22 cellular contexts compared by ENCODE assay signal in the genomic region with DNA sequence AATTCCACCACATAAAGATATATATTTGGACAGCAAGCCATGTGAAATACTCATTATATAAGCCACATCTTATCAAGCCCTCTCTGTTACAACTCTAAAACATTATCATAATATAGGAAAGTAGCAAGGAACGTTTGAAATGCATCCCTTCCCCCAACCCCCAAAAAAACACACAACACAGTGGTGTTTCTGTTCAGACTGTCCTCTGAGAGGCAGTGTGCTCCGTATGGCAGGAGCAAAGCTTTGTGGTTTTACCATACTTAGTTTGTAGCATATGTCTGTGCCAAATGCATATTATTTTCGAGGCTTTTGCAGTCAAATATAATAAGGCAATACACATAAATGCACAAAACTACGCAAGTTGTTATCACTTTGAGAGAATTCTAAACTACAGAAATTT.
DNase-seq lines count a peak whose midpoint lies in the region; ATAC-seq and TF ChIP-seq lines count a peak whose summit lies in the region.
"Had no signal": no experiment of that assay in that cellular context is flagged by ENCODE, and none has a peak within 500 bp of the region (broad histone marks: within the 10 kb centered on the region; RNA-seq: fewer than 3 reads in every experiment).

No MANE protein-coding gene starts in this region.

- peaks cover 23 to 56% of the 10 kb centered on the region in 2 experiments for H3K79me1 ChIP-seq in IMR-90 (ENCODE audit: low read depth in 1 of 2, low read length in 2 of 2)

- no peak overlapping the region for H3K4me2 ChIP-seq in IMR-90 (ENCODE audit: low read depth, low read length)
- H3K4me2 ChIP-seq: BLaER1, hepatocyte had no signal

- CTCF ChIA-PET in IMR-90 (lab: Yijun Ruan, JAX), result interaction anchor here (1.0 kb wide), 1 partner anchor 26 kb away, joined by 3 read pairs; no protein-coding TSS in a partner anchor

- TF ChIP-seq POLR2A in IMR-90 (IDR thresholded peaks at IDR 0.05; ENCODE audit: low read depth, low read length) (no peak), prostate gland (IDR thresholded peaks at IDR 0.05) (no peak)

- peak overlapping the region; percentile 13; the same call in 1 of the 3 replicates for H2BK15ac ChIP-seq in IMR-90 (ENCODE audit: low read depth, low read length)

- H3K18ac ChIP-seq in IMR-90 (ENCODE audit: low read depth, low read length), result no peak overlapping the region

- H4K5ac ChIP-seq in IMR-90 (ENCODE audit: low read depth, low read length), result no peak overlapping the region

- WGBS in IMR-90 (ENCODE audit: extremely low coverage in 2 of 2, insufficient read length in 1 of 2), 2 experiments, result no CpG with 5 or more reads among the region's 4 CpGs
- WGBS in mesodermal cell (ENCODE audit: insufficient coverage in 2 of 2), 2 experiments, result 100% methylated on average over 1 of the region's 4 CpGs; no CpG with 5 or more reads in 1 of the 2 experiments
- 80% methylated on average over 4 of the region's 4 CpGs for WGBS in prostate gland

- H2BK5ac ChIP-seq in IMR-90 (ENCODE audit: low read depth, low read length, poor library complexity, severe bottlenecking), result peak overlapping the region; percentile 92

- H2AFZ ChIP-seq in IMR-90 (replicated peaks; ENCODE audit: low read length, poor library complexity), result no peak overlapping the region
- H2AFZ ChIP-seq: hepatocyte had no signal

- TF ChIP-seq CTCF in GM12864 (IDR thresholded peaks at IDR 0.05; ENCODE audit: low read depth, low read length, missing control alignments) (peak; percentile 12), IMR-90 (conservative IDR thresholded peaks at IDR 0.05; ENCODE audit: low read depth, low read length) (no peak), brain microvascular endothelial cell (IDR thresholded peaks at IDR 0.05; ENCODE audit: low read depth, low read length, missing control alignments) (peak; percentile 42), prostate gland (IDR thresholded peaks at IDR 0.05) (no peak)

- dilution Hi-C loops in IMR-90 (cut with HindIII; ENCODE audit: low sequenced_read_pairs, unreplicated experiment), result no loop called here

- no peak overlapping the region for H3K9ac ChIP-seq in IMR-90 (ENCODE audit: low read depth, low read length)
- H3K9ac ChIP-seq: BLaER1 had no signal

- H3K27me3 ChIP-seq in IMR-90 (ENCODE audit: control insufficient read depth, insufficient read depth, low read length) (no peaks in the 10 kb centered on the region), brain microvascular endothelial cell (replicated peaks) (no peaks in the 10 kb centered on the region), prostate gland (replicated peaks; ENCODE audit: insufficient read depth) (no peaks in the 10 kb centered on the region)
- H3K27me3 ChIP-seq: BLaER1, body of pancreas, hepatocyte had no signal

- no peaks in the 10 kb centered on the region for H3K36me3 ChIP-seq in IMR-90 (ENCODE audit: control insufficient read depth, insufficient read depth, low read length)
- H3K36me3 ChIP-seq in brain microvascular endothelial cell (replicated peaks), result no peaks in the 10 kb centered on the region
- no peaks in the 10 kb centered on the region for H3K36me3 ChIP-seq in mesodermal cell (ENCODE audit: control insufficient read depth, insufficient read depth, low read length)
- no peaks in the 10 kb centered on the region for H3K36me3 ChIP-seq in prostate gland

- DNase-seq in GM12864 (ENCODE audit: low read depth), result no peak
- peak; percentile 28 for DNase-seq in IMR-90
- no peak for DNase-seq in brain microvascular endothelial cell
- DNase-seq in prostate gland (ENCODE audit: low spot score), result no peak
- no peak for DNase-seq in NK-92 treated with Interleukin-12 subunit alpha and Interleukin-12 subunit beta, amount 100 ng/mL, for 24 hours (lab: John Stamatoyannopoulos, UW)
- no peak for DNase-seq in NCI-H2029 treated with DMSO at 0.1 percent for 48 hours (lab: John Stamatoyannopoulos, UW)
- DNase-seq: activated CD4-positive, alpha-beta T cell treated with anti-CD3 and anti-CD28 coated beads for 4 hours; activated naive CD4-positive, alpha-beta T cell treated with Interleukin-2 at 50 U/mL for 16 hours; body of pancreas; dermis blood vessel endothelial cell; left cardiac atrium; MM.1S; NCI-H1930; NCI-H510A; small intestine; trophoblast cell had no signal

- H2AK5ac ChIP-seq in IMR-90 (ENCODE audit: low read depth, low read length), result no peak overlapping the region

- no TSS peak for BruUV-seq in IMR-90 (replicated peaks; lab: Mats Ljungman, UMichigan)

- H4K91ac ChIP-seq in IMR-90 (ENCODE audit: insufficient read depth, low read depth, low read length), result peak overlapping the region; percentile 30; the same call in 1 of the 2 replicates

- H3K4me3 ChIP-seq in GM12864 (ENCODE audit: low read depth, low read length), result no peak overlapping the region
- no peak overlapping the region for H3K4me3 ChIP-seq in IMR-90 (ENCODE audit: insufficient read depth, low read depth, low read length)
- no peak overlapping the region for H3K4me3 ChIP-seq in brain microvascular endothelial cell (ENCODE audit: low read depth, low read length)
- H3K4me3 ChIP-seq in mesodermal cell (ENCODE audit: extremely low read depth, insufficient read depth, low read length, poor library complexity, severe bottlenecking), result no peak overlapping the region
- no peak overlapping the region for H3K4me3 ChIP-seq in prostate gland
- H3K4me3 ChIP-seq: BLaER1, body of pancreas, hepatocyte, SK-N-MC had no signal

- H3K14ac ChIP-seq in IMR-90 (replicated peaks; ENCODE audit: low read depth, low read length), result peak overlapping the region; percentile 24; the same call in 1 of the 2 replicates

- no peak overlapping the region for H3K56ac ChIP-seq in IMR-90 (ENCODE audit: extremely low read depth, insufficient read depth, low read length)

- no peaks in the 10 kb centered on the region for H3K9me3 ChIP-seq in IMR-90 (ENCODE audit: control insufficient read depth, insufficient read depth, low read length)
- no peaks in the 10 kb centered on the region for H3K9me3 ChIP-seq in mesodermal cell (ENCODE audit: control insufficient read depth, low read length)
- H3K9me3 ChIP-seq in prostate gland, result no peaks in the 10 kb centered on the region
- H3K9me3 ChIP-seq: BLaER1, body of pancreas had no signal

- peak overlapping the region; percentile 73; the same call in 1 of the 2 replicates for H2BK20ac ChIP-seq in IMR-90 (ENCODE audit: low read depth, low read length)

- TF ChIP-seq RAD21 in IMR-90 (IDR thresholded peaks at IDR 0.05; ENCODE audit: low read length), result no peak; the same call in 1 of the 2 replicates

- H3K4me1 ChIP-seq in IMR-90 (ENCODE audit: control insufficient read depth, insufficient read depth, low read length) (peaks cover 12% of the 10 kb centered on the region), mesodermal cell (ENCODE audit: control insufficient read depth, insufficient read depth, low read length, poor library complexity, severe bottlenecking) (peaks cover 13% of the 10 kb centered on the region), prostate gland (replicated peaks) (no peaks in the 10 kb centered on the region)
- H3K4me1 ChIP-seq: BLaER1 had no signal

- POLR2A ChIA-PET in IMR-90 (lab: Charles Lee; ENCODE audit: unreplicated experiment), result no interaction called here

- intact Hi-C loops in IMR-90 (cut with micrococcal nuclease), result loop anchor here (1.0 kb wide), 1 partner anchor 147 kb away; no protein-coding TSS in a partner anchor
- intact Hi-C loops in prostate gland (cut with DNase I), result no loop called here

- peak overlapping the region; percentile 81 for H3K4ac ChIP-seq in IMR-90 (ENCODE audit: low read depth, low read length)

- H4K20me1 ChIP-seq in IMR-90 (ENCODE audit: insufficient read depth, low read length), result no peaks in the 10 kb centered on the region

- H3K27ac ChIP-seq in IMR-90 (ENCODE audit: insufficient read depth, low read length), result no peak overlapping the region
- H3K27ac ChIP-seq in brain microvascular endothelial cell, result no peak overlapping the region
- H3K27ac ChIP-seq in mesodermal cell (ENCODE audit: low read depth, low read length, severe bottlenecking), result peak overlapping the region; percentile 29
- H3K27ac ChIP-seq in prostate gland, result no peak overlapping the region
- H3K27ac ChIP-seq: BLaER1, body of pancreas, hepatocyte, SK-N-MC had no signal

- no peak overlapping the region for H2AK9ac ChIP-seq in IMR-90 (replicated peaks; ENCODE audit: low read depth, low read length, poor library complexity)

- H3K23ac ChIP-seq in IMR-90 (ENCODE audit: low read depth, low read length), result no peak overlapping the region

- ATAC-seq in IMR-90 (ENCODE audit: low read depth), result 0 out of 2 replicates have a peak, but pooled peaks have one; percentile 9
- ATAC-seq in HG03469 (IDR thresholded peaks at IDR 0.05; ENCODE audit: unreplicated experiment), result no peak
- ATAC-seq: body of pancreas; left cardiac atrium; stimulated activated memory B cell treated with anti-CD40 and anti-IgM and Interleukin-4, amounts not matched to agents 10 μg/mL and 1 μg/mL and 100 μg/mL, for 72 hours had no signal

- peaks cover 4% of the 10 kb centered on the region for H3K9me1 ChIP-seq in IMR-90 (ENCODE audit: insufficient read depth, low read length)

- peak overlapping the region; percentile 81 for H2BK120ac ChIP-seq in IMR-90 (ENCODE audit: low read depth, low read length)

- in situ Hi-C loops in IMR-90 (cut with MboI; ENCODE audit: low sequenced_read_pairs), result no loop called here
- in situ Hi-C loops in brain microvascular endothelial cell (cut with HindIII; ENCODE audit: low pct_ligation_motif_present, low sequenced_read_pairs), result no loop called here

- H4K8ac ChIP-seq in IMR-90 (ENCODE audit: low read depth in 2 of 2, low read length in 2 of 2), result peak overlapping the region in 1 of 2 experiments; percentile 12; a peak in 1 of 4 replicates

TF ChIP-seq in IMR-90, 13 proteins besides CTCF, POLR2A, EP300 and RAD21:
- TF ChIP-seq USF2 (IDR thresholded peaks at IDR 0.05; ENCODE audit: low read depth, low read length) (no peak), MAFK (IDR thresholded peaks at IDR 0.05; ENCODE audit: low read depth, low read length) (no peak)
TF ChIP-seq in IMR-90: peak in this region for 0.

Comparison
In these comparisons a context has a peak if more than half of its experiments do, and no peak if none do; other contexts are left out.
1. CTCF ChIP-seq: peak in GM12864 (single experiment) and brain microvascular endothelial cell (single experiment); none in IMR-90 (single experiment) and prostate gland (0 of 4).